ENCODE assay signal across 9 cellular contexts in the genomic region with DNA sequence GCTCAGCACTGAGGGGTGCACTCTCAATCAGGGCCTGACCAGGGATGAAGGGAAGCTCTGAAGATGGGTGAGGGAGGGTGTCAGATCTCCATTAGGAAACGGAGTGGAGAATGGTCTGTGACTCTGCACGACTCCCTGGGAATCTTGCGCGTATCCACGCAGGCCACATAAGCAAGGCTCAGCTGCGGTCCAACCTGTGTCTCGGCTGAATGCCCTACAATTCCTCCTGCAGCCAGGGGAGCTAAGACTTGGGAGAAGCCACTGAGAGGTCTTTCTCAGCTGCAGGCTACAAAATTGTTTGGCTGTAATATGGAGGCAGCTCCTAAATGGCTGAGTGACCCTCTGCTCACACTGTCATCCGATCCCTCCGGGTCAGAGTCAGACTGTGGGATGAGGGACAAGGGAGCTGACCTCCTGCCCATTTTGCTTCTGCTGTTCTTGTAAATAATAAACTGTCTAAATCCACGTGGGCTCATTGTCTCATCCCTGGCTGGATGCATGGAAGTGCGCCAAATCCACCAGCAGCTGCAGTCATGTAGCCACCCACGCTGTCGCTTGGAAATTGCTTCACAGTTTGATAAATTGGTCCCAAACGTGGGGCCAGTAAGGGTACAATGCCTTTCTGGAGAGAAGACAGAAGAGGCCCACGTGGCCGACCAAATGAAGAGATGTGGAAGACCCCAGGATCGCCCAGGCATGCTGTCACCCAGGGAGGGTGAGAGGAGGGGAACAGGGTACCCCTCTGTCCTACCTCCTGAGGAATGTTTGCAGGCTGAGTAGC. TPM values are rescaled to one million over a fixed set of nuclear protein-coding genes. Genes with fewer than 3 reads are reported as not detected.
DNase-seq lines count a peak whose midpoint lies in the region; ATAC-seq and TF ChIP-seq lines count a peak whose summit lies in the region.
"Had no signal": no experiment of that assay in that cellular context is flagged by ENCODE, and none has a peak within 500 bp of the region (broad histone marks: within the 10 kb centered on the region; RNA-seq: fewer than 3 reads in every experiment).

No MANE protein-coding gene starts in this region.

- H3K4me3 ChIP-seq in GM23338 (no peak overlapping the region), SJCRH30 (0 out of 2 replicates have a peak overlapping the region, but pooled peaks have one; percentile 8)

- no peaks in the 10 kb centered on the region for H3K9me3 ChIP-seq in SJCRH30 (replicated peaks)

- DNase-seq in GM23338 (ENCODE audit: low spot score): no peak
- peak; percentile 80 to 86 for DNase-seq in SJCRH30
- peak in 40 of 42 donors; percentile 19 to 74 (median 54) for DNase-seq in head of caudate nucleus
- peak; percentile 15 for DNase-seq in putamen (ENCODE audit: low spot score)
- DNase-seq in T1000 (lab: John Stamatoyannopoulos, UW): no peak
- DNase-seq in mucosa of gallbladder (ENCODE audit: low spot score): no peak

- no peaks in the 10 kb centered on the region for H3K36me3 ChIP-seq in GM23338 (ENCODE audit: insufficient read depth)
- H3K36me3 ChIP-seq in SJCRH30: no peaks in the 10 kb centered on the region

- H3F3A ChIP-seq in GM23338 (replicated peaks; ENCODE audit: low read depth): 0 out of 2 replicates have a peak, but pooled peaks cover 6% of the 10 kb centered on the region

- H3K27me3 Mint-ChIP-seq in GM23338 (ENCODE audit: insufficient read depth, low read depth, poor library complexity): peaks cover 36% of the 10 kb centered on the region

- no peaks in the 10 kb centered on the region; the same call in 2 of the 3 replicates for H3K9me3 Mint-ChIP-seq in GM23338
- H3K9me3 Mint-ChIP-seq: neural crest cell had no signal

- H3K4me2 ChIP-seq in GM23338: no peak overlapping the region

- H3K36me3 Mint-ChIP-seq in GM23338 (ENCODE audit: low read depth): no peaks in the 10 kb centered on the region

- H3K4me1 ChIP-seq in GM23338 (ENCODE audit: insufficient read depth): peaks cover 34% of the 10 kb centered on the region
- H3K4me1 ChIP-seq in SJCRH30: peaks cover 53% of the 10 kb centered on the region

- ATAC-seq in GM23338: no peak
- ATAC-seq in GM18505 (IDR thresholded peaks at IDR 0.05; ENCODE audit: unreplicated experiment): no peak
- no peak for ATAC-seq in GM19035 (IDR thresholded peaks at IDR 0.05; ENCODE audit: unreplicated experiment)

- peak overlapping the region; percentile 32; the same call in 1 of the 2 replicates for H2AFZ ChIP-seq in GM23338

- TF ChIP-seq CTCF in GM23338 (conservative IDR thresholded peaks at IDR 0.05; ENCODE audit: low read depth in 2 of 2): no peak

- no peak overlapping the region for H3K27ac ChIP-seq in GM23338 (ENCODE audit: low read depth)
- H3K27ac ChIP-seq in SJCRH30: peak overlapping the region; percentile 72

- no peaks in the 10 kb centered on the region for H3K79me2 ChIP-seq in GM23338 (replicated peaks; ENCODE audit: insufficient read depth)

- no peaks in the 10 kb centered on the region for H3K27me3 ChIP-seq in GM23338 (ENCODE audit: insufficient read depth)
- no peaks in the 10 kb centered on the region for H3K27me3 ChIP-seq in SJCRH30

- peaks cover 51% of the 10 kb centered on the region for H3K4me1 Mint-ChIP-seq in GM23338

- no peaks in the 10 kb centered on the region for H4K20me1 ChIP-seq in GM23338 (replicated peaks; ENCODE audit: insufficient read depth)

- TF ChIP-seq POLR2A in GM18505 (IDR thresholded peaks at IDR 0.05; ENCODE audit: borderline replicate concordance, extremely low read depth, insufficient read depth, insufficient read length): no peak

- H3K9me2 ChIP-seq in GM23338 (ENCODE audit: insufficient read depth): no peaks in the 10 kb centered on the region

- no peak overlapping the region; the same call in 2 of the 3 replicates for H3K4me3 Mint-ChIP-seq in GM23338
- H3K4me3 Mint-ChIP-seq: neural crest cell had no signal

- intact Hi-C loops in head of caudate nucleus (cut with DNase I): no loop called here

- no peak overlapping the region for H3K27ac Mint-ChIP-seq in GM23338

TF ChIP-seq in GM23338, 12 proteins besides CTCF, POLR2A, EP300 and RAD21:
- TF ChIP-seq POLR2AphosphoS5 (IDR thresholded peaks at IDR 0.05; ENCODE audit: low read depth) (no peak), STAT1 (IDR thresholded peaks at IDR 0.05; ENCODE audit: unreplicated experiment) (no peak)
- TF ChIP-seq, protein P1, sequence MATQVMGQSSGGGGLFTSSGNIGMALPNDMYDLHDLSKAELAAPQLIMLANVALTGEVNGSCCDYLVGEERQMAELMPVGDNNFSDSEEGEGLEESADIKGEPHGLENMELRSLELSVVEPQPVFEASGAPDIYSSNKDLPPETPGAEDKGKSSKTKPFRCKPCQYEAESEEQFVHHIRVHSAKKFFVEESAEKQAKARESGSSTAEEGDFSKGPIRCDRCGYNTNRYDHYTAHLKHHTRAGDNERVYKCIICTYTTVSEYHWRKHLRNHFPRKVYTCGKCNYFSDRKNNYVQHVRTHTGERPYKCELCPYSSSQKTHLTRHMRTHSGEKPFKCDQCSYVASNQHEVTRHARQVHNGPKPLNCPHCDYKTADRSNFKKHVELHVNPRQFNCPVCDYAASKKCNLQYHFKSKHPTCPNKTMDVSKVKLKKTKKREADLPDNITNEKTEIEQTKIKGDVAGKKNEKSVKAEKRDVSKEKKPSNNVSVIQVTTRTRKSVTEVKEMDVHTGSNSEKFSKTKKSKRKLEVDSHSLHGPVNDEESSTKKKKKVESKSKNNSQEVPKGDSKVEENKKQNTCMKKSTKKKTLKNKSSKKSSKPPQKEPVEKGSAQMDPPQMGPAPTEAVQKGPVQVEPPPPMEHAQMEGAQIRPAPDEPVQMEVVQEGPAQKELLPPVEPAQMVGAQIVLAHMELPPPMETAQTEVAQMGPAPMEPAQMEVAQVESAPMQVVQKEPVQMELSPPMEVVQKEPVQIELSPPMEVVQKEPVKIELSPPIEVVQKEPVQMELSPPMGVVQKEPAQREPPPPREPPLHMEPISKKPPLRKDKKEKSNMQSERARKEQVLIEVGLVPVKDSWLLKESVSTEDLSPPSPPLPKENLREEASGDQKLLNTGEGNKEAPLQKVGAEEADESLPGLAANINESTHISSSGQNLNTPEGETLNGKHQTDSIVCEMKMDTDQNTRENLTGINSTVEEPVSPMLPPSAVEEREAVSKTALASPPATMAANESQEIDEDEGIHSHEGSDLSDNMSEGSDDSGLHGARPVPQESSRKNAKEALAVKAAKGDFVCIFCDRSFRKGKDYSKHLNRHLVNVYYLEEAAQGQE (IDR thresholded peaks at IDR 0.05; ENCODE audit: unreplicated experiment): no peak

RNA-seq across cellular contexts. Expression of a gene that starts 30.5 kb away (rescaled TPM):
- 8.7 and 11.8 TPM in 2 replicates for total RNA-seq in GM23338 (2014; rRNA removed; shearing (Covaris generic))
- 2.6 and 3.4 TPM in 2 replicates for polyA plus RNA-seq in GM23338 (2016; fragmentation: Nextera tagmentation; extraction: Ambion mirVana)
- 6.5 and 9.4 TPM in 2 replicates for total RNA-seq in SJCRH30 (2014; rRNA removed; shearing (Covaris generic))
- total RNA-seq in mucosa of gallbladder: 43.8 TPM

RNA-seq across cellular contexts. Expression of a gene that starts 38.2 kb away (rescaled TPM):
- total RNA-seq in GM23338 (2014; rRNA removed; shearing (Covaris generic)): 0.16 and 1.2 TPM in 2 replicates
- 0.70 and 0.84 TPM in 2 replicates for polyA plus RNA-seq in GM23338 (2016; fragmentation: Nextera tagmentation; extraction: Ambion mirVana)
- 0.08 and 0.10 TPM in 2 replicates for total RNA-seq in SJCRH30 (2014; rRNA removed; shearing (Covaris generic))
- total RNA-seq in mucosa of gallbladder: 0.29 TPM
- total RNA-seq: neural crest cell had no signal

RNA-seq across cellular contexts. Expression of a gene that starts 50.6 kb away (rescaled TPM):
- total RNA-seq in GM23338 (2014; rRNA removed; shearing (Covaris generic)): not detected in 2 replicates
- 0.18 TPM in 1 of 2 replicates, not detected in the other for polyA plus RNA-seq in GM23338 (2016; fragmentation: Nextera tagmentation; extraction: Ambion mirVana)
- not detected in 2 replicates for total RNA-seq in SJCRH30 (2014; rRNA removed; shearing (Covaris generic))
- not detected for total RNA-seq in mucosa of gallbladder
- total RNA-seq: neural crest cell had no signal

RNA-seq across cellular contexts. Expression of a gene that starts 54.7 kb away (rescaled TPM):
- 1.4 and 1.5 TPM in 2 replicates for total RNA-seq in GM23338 (2014; rRNA removed; shearing (Covaris generic))
- polyA plus RNA-seq in GM23338 (2016; fragmentation: Nextera tagmentation; extraction: Ambion mirVana): 0.50 and 0.60 TPM in 2 replicates
- not detected in 2 replicates for total RNA-seq in SJCRH30 (2014; rRNA removed; shearing (Covaris generic))
- 0.17 TPM for total RNA-seq in mucosa of gallbladder

Comparison
In these comparisons a context has a peak if more than half of its experiments do, and no peak if none do; other contexts are left out.
1. DNase-seq: peak in SJCRH30 (2 of 2), head of caudate nucleus (40 of 42) and putamen (single experiment); none in GM23338 (single experiment), T1000 (single experiment) and mucosa of gallbladder (single experiment).